ENCODE assay signal across 1 cellular context in the genomic region with DNA sequence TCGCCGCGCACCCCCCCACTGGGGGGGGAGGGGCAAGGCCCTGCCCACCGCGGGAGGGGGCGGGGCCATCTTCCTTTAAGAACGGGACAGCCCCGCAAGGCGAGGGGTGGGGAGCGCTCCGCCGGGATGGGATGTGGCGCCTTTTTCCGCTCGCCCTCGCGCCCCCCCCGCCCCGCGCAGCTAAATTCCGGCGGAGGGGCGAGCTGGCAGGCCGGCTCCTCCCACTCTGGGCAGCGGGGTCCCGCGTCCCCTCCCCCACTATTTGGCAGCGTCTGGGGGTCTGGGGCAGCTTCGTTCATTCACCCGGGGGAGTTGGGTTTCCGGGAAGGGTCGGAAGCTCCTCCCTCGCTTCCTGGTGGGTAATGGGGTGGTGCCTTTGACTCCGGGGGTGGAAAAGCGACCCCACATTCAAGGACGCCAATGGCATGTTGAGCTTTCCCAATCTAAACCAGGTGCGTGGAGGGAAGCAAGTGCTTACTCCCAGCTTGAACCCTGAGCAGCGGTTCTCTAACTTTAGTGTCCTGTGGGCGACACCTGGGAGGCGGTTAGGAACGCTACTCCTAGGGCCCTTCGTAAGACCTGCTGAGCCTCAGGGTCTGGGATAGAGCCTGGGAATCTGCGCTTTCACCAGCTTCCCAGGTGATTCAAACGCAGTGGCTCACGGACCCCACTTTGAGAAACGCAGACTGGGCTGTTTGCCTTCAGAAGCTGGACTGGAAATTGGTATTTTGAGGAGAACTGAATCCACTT.
TF ChIP-seq lines count a peak whose summit lies in the region.

No MANE protein-coding gene starts in this region.

TF ChIP-seq in HepG2, 621 proteins besides CTCF, POLR2A, EP300 and RAD21 (continued from another document and continues in another):
- TF ChIP-seq, protein P1, sequence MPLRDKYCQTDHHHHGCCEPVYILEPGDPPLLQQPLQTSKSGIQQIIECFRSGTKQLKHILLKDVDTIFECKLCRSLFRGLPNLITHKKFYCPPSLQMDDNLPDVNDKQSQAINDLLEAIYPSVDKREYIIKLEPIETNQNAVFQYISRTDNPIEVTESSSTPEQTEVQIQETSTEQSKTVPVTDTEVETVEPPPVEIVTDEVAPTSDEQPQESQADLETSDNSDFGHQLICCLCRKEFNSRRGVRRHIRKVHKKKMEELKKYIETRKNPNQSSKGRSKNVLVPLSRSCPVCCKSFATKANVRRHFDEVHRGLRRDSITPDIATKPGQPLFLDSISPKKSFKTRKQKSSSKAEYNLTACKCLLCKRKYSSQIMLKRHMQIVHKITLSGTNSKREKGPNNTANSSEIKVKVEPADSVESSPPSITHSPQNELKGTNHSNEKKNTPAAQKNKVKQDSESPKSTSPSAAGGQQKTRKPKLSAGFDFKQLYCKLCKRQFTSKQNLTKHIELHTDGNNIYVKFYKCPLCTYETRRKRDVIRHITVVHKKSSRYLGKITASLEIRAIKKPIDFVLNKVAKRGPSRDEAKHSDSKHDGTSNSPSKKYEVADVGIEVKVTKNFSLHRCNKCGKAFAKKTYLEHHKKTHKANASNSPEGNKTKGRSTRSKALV (CRISPR knock-in tag; IDR thresholded peaks at IDR 0.05), result no peak
- TF ChIP-seq ZNF746 (CRISPR knock-in tag; IDR thresholded peaks at IDR 0.05) (no peak; the same call in 1 of the 2 replicates), GATA4 (IDR thresholded peaks at IDR 0.05; ENCODE audit: borderline replicate concordance, low read depth) (no peak), IRF2 (CRISPR knock-in tag; IDR thresholded peaks at IDR 0.05) (peak; percentile 56), ELF4 (CRISPR knock-in tag; IDR thresholded peaks at IDR 0.05; ENCODE audit: borderline replicate concordance) (0 out of 2 replicates have a peak, but pooled peaks have one; percentile 68), EED (CRISPR knock-in tag; IDR thresholded peaks at IDR 0.05) (peak; percentile 89), NR2F6 (IDR thresholded peaks at IDR 0.05) (no peak), NR2F6 (CRISPR knock-in tag; IDR thresholded peaks at IDR 0.05) (no peak; the same call in 1 of the 2 replicates), ZSCAN25 (CRISPR knock-in tag; IDR thresholded peaks at IDR 0.05) (peak; percentile 73), ZNF451 (CRISPR knock-in tag; IDR thresholded peaks at IDR 0.05) (peak; percentile 89), ZNF749 (CRISPR knock-in tag; IDR thresholded peaks at IDR 0.05; ENCODE audit: borderline replicate concordance) (no peak), ZNF20 (CRISPR knock-in tag; IDR thresholded peaks at IDR 0.05) (no peak), RFX5 (IDR thresholded peaks at IDR 0.05; ENCODE audit: low read depth, low read length) (no peak), ZMYM4 (CRISPR knock-in tag; IDR thresholded peaks at IDR 0.05) (peak; percentile 42; the same call in 1 of the 2 replicates), AHR (CRISPR knock-in tag; IDR thresholded peaks at IDR 0.05) (no peak; the same call in 1 of the 2 replicates), NCOA1 (CRISPR knock-in tag; IDR thresholded peaks at IDR 0.05) (peak; percentile 80), SIN3A (IDR thresholded peaks at IDR 0.05; ENCODE audit: borderline replicate concordance, low read depth, low read length) (peak; percentile 86; the same call in 1 of the 2 replicates), PAX8 (CRISPR knock-in tag; IDR thresholded peaks at IDR 0.05; ENCODE audit: borderline replicate concordance) (no peak), ZNF850 (CRISPR knock-in tag; conservative IDR thresholded peaks at IDR 0.05) (peak; percentile 95), DNMT3B (CRISPR knock-in tag; conservative IDR thresholded peaks at IDR 0.05) (no peak), ZFP36L2 (CRISPR knock-in tag; IDR thresholded peaks at IDR 0.05) (no peak), CAMTA2 (CRISPR knock-in tag; IDR thresholded peaks at IDR 0.05; ENCODE audit: borderline replicate concordance) (peak; percentile 88), ESRRA (CRISPR knock-in tag; IDR thresholded peaks at IDR 0.05; ENCODE audit: low read depth) (peak; percentile 58), HNRNPK (IDR thresholded peaks at IDR 0.05; ENCODE audit: low read depth, low read length, poor library complexity, severe bottlenecking) (peak; percentile 75), ZNF782 (CRISPR knock-in tag; IDR thresholded peaks at IDR 0.05; ENCODE audit: borderline replicate concordance) (peak; percentile 70; the same call in 1 of the 2 replicates), ZFP1 (CRISPR knock-in tag; IDR thresholded peaks at IDR 0.05) (no peak), ZNF17 (CRISPR knock-in tag; IDR thresholded peaks at IDR 0.05) (no peak), ZNF10 (CRISPR knock-in tag; IDR thresholded peaks at IDR 0.05; ENCODE audit: borderline replicate concordance, low read depth) (no peak), HES4 (CRISPR knock-in tag; IDR thresholded peaks at IDR 0.05; ENCODE audit: borderline replicate concordance) (no peak; the same call in 1 of the 2 replicates), BCL6 (CRISPR knock-in tag; IDR thresholded peaks at IDR 0.05) (peak; percentile 49), HIVEP1 (CRISPR knock-in tag; IDR thresholded peaks at IDR 0.05) (peak; percentile 90), RORA (CRISPR knock-in tag; IDR thresholded peaks at IDR 0.05) (no peak), ZBTB8A (CRISPR knock-in tag; IDR thresholded peaks at IDR 0.05; ENCODE audit: borderline replicate concordance, low read depth) (no peak), ZNF101 (CRISPR knock-in tag; IDR thresholded peaks at IDR 0.05; ENCODE audit: borderline replicate concordance, low read depth) (no peak), WIZ (CRISPR knock-in tag; IDR thresholded peaks at IDR 0.05) (no peak), GTF3A (CRISPR knock-in tag; conservative IDR thresholded peaks at IDR 0.05) (0 out of 2 replicates have a peak, but pooled peaks have one; percentile 24), ZNF629 (CRISPR knock-in tag; conservative IDR thresholded peaks at IDR 0.05) (no peak; the same call in 1 of the 2 replicates), TAF15 (IDR thresholded peaks at IDR 0.05; ENCODE audit: low read depth, low read length, poor library complexity, severe bottlenecking) (peak; percentile 88), ZNF543 (CRISPR knock-in tag; IDR thresholded peaks at IDR 0.05) (no peak), ZNF550 (CRISPR knock-in tag; IDR thresholded peaks at IDR 0.05; ENCODE audit: borderline replicate concordance) (no peak; the same call in 1 of the 2 replicates), MED13 (CRISPR knock-in tag; IDR thresholded peaks at IDR 0.05) (peak; percentile 80; the same call in 1 of the 2 replicates), KDM3A (CRISPR knock-in tag; IDR thresholded peaks at IDR 0.05; ENCODE audit: low read depth) (no peak; the same call in 1 of the 2 replicates), ZNF883 (CRISPR knock-in tag; IDR thresholded peaks at IDR 0.05; ENCODE audit: not compliant biosample characterization) (peak; percentile 95)
- TF ChIP-seq, protein P2, sequence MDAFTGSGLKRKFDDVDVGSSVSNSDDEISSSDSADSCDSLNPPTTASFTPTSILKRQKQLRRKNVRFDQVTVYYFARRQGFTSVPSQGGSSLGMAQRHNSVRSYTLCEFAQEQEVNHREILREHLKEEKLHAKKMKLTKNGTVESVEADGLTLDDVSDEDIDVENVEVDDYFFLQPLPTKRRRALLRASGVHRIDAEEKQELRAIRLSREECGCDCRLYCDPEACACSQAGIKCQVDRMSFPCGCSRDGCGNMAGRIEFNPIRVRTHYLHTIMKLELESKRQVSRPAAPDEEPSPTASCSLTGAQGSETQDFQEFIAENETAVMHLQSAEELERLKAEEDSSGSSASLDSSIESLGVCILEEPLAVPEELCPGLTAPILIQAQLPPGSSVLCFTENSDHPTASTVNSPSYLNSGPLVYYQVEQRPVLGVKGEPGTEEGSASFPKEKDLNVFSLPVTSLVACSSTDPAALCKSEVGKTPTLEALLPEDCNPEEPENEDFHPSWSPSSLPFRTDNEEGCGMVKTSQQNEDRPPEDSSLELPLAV (CRISPR knock-in tag; conservative IDR thresholded peaks at IDR 0.05; ENCODE audit: low read depth), result no peak
- TF ChIP-seq, protein P3, sequence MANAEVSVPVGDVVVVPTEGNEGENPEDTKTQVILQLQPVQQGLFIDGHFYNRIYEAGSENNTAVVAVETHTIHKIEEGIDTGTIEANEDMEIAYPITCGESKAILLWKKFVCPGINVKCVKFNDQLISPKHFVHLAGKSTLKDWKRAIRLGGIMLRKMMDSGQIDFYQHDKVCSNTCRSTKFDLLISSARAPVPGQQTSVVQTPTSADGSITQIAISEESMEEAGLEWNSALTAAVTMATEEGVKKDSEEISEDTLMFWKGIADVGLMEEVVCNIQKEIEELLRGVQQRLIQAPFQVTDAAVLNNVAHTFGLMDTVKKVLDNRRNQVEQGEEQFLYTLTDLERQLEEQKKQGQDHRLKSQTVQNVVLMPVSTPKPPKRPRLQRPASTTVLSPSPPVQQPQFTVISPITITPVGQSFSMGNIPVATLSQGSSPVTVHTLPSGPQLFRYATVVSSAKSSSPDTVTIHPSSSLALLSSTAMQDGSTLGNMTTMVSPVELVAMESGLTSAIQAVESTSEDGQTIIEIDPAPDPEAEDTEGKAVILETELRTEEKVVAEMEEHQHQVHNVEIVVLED (CRISPR knock-in tag; IDR thresholded peaks at IDR 0.05; ENCODE audit: borderline replicate concordance), result peak; percentile 64; the same call in 1 of the 2 replicates
- TF ChIP-seq, protein P4, sequence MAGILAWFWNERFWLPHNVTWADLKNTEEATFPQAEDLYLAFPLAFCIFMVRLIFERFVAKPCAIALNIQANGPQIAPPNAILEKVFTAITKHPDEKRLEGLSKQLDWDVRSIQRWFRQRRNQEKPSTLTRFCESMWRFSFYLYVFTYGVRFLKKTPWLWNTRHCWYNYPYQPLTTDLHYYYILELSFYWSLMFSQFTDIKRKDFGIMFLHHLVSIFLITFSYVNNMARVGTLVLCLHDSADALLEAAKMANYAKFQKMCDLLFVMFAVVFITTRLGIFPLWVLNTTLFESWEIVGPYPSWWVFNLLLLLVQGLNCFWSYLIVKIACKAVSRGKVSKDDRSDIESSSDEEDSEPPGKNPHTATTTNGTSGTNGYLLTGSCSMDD (CRISPR knock-in tag; IDR thresholded peaks at IDR 0.05), result no peak
- TF ChIP-seq, protein P5, sequence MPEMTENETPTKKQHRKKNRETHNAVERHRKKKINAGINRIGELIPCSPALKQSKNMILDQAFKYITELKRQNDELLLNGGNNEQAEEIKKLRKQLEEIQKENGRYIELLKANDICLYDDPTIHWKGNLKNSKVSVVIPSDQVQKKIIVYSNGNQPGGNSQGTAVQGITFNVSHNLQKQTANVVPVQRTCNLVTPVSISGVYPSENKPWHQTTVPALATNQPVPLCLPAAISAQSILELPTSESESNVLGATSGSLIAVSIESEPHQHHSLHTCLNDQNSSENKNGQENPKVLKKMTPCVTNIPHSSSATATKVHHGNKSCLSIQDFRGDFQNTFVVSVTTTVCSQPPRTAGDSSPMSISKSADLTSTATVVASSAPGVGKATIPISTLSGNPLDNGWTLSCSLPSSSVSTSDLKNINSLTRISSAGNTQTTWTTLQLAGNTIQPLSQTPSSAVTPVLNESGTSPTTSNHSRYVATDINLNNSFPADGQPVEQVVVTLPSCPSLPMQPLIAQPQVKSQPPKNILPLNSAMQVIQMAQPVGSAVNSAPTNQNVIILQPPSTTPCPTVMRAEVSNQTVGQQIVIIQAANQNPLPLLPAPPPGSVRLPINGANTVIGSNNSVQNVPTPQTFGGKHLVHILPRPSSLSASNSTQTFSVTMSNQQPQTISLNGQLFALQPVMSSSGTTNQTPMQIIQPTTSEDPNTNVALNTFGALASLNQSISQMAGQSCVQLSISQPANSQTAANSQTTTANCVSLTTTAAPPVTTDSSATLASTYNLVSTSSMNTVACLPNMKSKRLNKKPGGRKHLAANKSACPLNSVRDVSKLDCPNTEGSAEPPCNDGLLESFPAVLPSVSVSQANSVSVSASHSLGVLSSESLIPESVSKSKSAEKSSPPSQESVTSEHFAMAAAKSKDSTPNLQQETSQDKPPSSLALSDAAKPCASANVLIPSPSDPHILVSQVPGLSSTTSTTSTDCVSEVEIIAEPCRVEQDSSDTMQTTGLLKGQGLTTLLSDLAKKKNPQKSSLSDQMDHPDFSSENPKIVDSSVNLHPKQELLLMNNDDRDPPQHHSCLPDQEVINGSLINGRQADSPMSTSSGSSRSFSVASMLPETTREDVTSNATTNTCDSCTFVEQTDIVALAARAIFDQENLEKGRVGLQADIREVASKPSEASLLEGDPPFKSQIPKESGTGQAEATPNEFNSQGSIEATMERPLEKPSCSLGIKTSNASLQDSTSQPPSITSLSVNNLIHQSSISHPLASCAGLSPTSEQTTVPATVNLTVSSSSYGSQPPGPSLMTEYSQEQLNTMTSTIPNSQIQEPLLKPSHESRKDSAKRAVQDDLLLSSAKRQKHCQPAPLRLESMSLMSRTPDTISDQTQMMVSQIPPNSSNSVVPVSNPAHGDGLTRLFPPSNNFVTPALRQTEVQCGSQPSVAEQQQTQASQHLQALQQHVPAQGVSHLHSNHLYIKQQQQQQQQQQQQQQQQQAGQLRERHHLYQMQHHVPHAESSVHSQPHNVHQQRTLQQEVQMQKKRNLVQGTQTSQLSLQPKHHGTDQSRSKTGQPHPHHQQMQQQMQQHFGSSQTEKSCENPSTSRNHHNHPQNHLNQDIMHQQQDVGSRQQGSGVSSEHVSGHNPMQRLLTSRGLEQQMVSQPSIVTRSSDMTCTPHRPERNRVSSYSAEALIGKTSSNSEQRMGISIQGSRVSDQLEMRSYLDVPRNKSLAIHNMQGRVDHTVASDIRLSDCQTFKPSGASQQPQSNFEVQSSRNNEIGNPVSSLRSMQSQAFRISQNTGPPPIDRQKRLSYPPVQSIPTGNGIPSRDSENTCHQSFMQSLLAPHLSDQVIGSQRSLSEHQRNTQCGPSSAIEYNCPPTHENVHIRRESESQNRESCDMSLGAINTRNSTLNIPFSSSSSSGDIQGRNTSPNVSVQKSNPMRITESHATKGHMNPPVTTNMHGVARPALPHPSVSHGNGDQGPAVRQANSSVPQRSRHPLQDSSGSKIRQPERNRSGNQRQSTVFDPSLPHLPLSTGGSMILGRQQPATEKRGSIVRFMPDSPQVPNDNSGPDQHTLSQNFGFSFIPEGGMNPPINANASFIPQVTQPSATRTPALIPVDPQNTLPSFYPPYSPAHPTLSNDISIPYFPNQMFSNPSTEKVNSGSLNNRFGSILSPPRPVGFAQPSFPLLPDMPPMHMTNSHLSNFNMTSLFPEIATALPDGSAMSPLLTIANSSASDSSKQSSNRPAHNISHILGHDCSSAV (CRISPR knock-in tag; IDR thresholded peaks at IDR 0.05; ENCODE audit: borderline replicate concordance), result no peak
- TF ChIP-seq, protein P6, sequence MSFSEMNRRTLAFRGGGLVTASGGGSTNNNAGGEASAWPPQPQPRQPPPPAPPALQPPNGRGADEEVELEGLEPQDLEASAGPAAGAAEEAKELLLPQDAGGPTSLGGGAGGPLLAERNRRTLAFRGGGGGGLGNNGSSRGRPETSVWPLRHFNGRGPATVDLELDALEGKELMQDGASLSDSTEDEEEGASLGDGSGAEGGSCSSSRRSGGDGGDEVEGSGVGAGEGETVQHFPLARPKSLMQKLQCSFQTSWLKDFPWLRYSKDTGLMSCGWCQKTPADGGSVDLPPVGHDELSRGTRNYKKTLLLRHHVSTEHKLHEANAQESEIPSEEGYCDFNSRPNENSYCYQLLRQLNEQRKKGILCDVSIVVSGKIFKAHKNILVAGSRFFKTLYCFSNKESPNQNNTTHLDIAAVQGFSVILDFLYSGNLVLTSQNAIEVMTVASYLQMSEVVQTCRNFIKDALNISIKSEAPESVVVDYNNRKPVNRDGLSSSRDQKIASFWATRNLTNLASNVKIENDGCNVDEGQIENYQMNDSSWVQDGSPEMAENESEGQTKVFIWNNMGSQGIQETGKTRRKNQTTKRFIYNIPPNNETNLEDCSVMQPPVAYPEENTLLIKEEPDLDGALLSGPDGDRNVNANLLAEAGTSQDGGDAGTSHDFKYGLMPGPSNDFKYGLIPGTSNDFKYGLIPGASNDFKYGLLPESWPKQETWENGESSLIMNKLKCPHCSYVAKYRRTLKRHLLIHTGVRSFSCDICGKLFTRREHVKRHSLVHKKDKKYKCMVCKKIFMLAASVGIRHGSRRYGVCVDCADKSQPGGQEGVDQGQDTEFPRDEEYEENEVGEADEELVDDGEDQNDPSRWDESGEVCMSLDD (CRISPR knock-in tag; IDR thresholded peaks at IDR 0.05; ENCODE audit: borderline replicate concordance), result peak; percentile 71
